ENCODE assay signal across 4 cellular contexts in the genomic region with DNA sequence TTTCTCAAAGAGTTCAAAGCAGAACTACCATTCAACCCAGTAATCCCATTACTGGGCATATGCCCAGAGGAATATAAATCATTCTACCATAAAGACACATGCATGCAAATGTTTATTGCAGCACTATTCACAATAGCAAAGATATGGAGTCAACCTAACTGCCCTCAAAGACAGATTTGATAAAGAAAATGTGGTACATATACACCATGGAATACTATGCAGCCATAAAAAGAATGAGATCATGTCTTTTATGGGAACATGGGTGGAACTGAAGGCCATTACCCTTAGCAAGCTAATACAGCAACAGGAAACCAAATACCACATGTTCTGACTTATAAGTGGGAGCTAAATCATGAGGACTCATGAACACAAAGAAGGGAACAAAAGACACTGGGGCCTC. TPM values are rescaled to one million over a fixed set of nuclear protein-coding genes. Genes with fewer than 3 reads are reported as not detected.
DNase-seq lines count a peak whose midpoint lies in the region; ATAC-seq, FAIRE-seq and TF ChIP-seq lines count a peak whose summit lies in the region.
"Not testable (repeated sequence)": the region's sequence is repeated elsewhere in the genome, so short reads cannot be mapped to it uniquely, and the experiment has no call there.

No MANE protein-coding gene starts in this region.

- TF ChIP-seq CTCF in A673 (conservative IDR thresholded peaks at IDR 0.05; ENCODE audit: low read depth, low read length); mucosa of descending colon (IDR thresholded peaks at IDR 0.05): not testable (repeated sequence)

- DNase-seq in A673 (ENCODE audit: low spot score) (peak; percentile 32), small intestine (peak; percentile 25)
- DNase-seq in left colon, mucosa of descending colon: not testable (repeated sequence)

- POLR2A ChIA-PET in A673 (lab: Charles Lee; ENCODE audit: low non-redundant PET), result not testable (repeated sequence)

- BruUV-seq in A673 (replicated peaks; lab: Mats Ljungman, UMichigan), result not testable (repeated sequence)

- intact Hi-C loops in A673 (cut with micrococcal nuclease; ENCODE audit: unreplicated experiment); left colon (cut with DNase I, micrococcal nuclease); mucosa of descending colon (cut with DNase I, micrococcal nuclease): not testable (repeated sequence)

- H3K9me3 ChIP-seq in A673 (ENCODE audit: low read depth, low read length, poor library complexity, severe bottlenecking); mucosa of descending colon; small intestine (ENCODE audit: control insufficient read depth, low read depth): not testable (repeated sequence)

- H3K27me3 ChIP-seq in A673 (replicated peaks; ENCODE audit: insufficient read depth, low read depth, low read length, poor library complexity); small intestine (ENCODE audit: control insufficient read depth in 2 of 2, insufficient read depth in 2 of 2, low read length in 2 of 2): not testable (repeated sequence)

- CTCF ChIA-PET in A673 (lab: Charles Lee), result not testable (repeated sequence)

- ATAC-seq in left colon (peak; percentile 65), mucosa of descending colon (peak; percentile 62)

- not testable (repeated sequence) for H3K36me3 ChIP-seq in A673 (ENCODE audit: insufficient read depth, low read length, poor library complexity, severe bottlenecking); mucosa of descending colon (ENCODE audit: low read depth); small intestine (ENCODE audit: control insufficient read depth in 2 of 2, insufficient read depth in 2 of 2, low read length in 2 of 2)

- not testable (repeated sequence) for FAIRE-seq in small intestine (lab: Jason Lieb, UNC)

- H3K4me3 ChIP-seq in A673 (ENCODE audit: low read depth, low read length, poor library complexity, severe bottlenecking); mucosa of descending colon; small intestine (ENCODE audit: low read depth in 1 of 2, low read length in 2 of 2): not testable (repeated sequence)

- H3K27ac ChIP-seq in A673 (ENCODE audit: low read depth, low read length, poor library complexity, severe bottlenecking); small intestine (ENCODE audit: low read depth in 1 of 2, low read length in 1 of 2): not testable (repeated sequence)

- not testable (repeated sequence) for H3K4me1 ChIP-seq in A673 (ENCODE audit: insufficient read depth, low read length, poor library complexity, severe bottlenecking); mucosa of descending colon (ENCODE audit: low read depth); small intestine (ENCODE audit: control insufficient read depth in 2 of 2, insufficient read depth in 1 of 2, low read depth in 1 of 2, low read length in 1 of 2)

RNA-seq across cellular contexts. Expression of gene RYK, which starts 24.5 kb away (rescaled TPM):
- 47.8 and 48.9 TPM in 2 replicates for total RNA-seq in A673 (2021)
- 10 to 100 TPM; 33.7 to 38.5 TPM for total RNA-seq in left colon
- 10 to 100 TPM; 36.3 to 80.6 (median 43.7) TPM for total RNA-seq in mucosa of descending colon
- 10 to 100 TPM; 13.2 to 28.9 (median 15.0) TPM for polyA plus RNA-seq in small intestine
